In genomic region chr16:11078812-11079459, GRCh38 we compare ENCODE assay signal across 9 cellular contexts.
DNase-seq lines count a peak whose midpoint lies in the region; ATAC-seq, FAIRE-seq and TF ChIP-seq lines count a peak whose summit lies in the region.
"Had no signal": no experiment of that assay in that cellular context is flagged by ENCODE, and none has a peak within 500 bp of the region (broad histone marks: within the 10 kb centered on the region; RNA-seq: fewer than 3 reads in every experiment).

No MANE protein-coding gene starts in this region.

- no peak for TF ChIP-seq EP300 in ovary (IDR thresholded peaks at IDR 0.05)

- H3K27ac ChIP-seq in CD4-positive, CD25-positive, alpha-beta regulatory T cell (ENCODE audit: insufficient read depth, low read length, poor library complexity, severe bottlenecking) = no peak overlapping the region
- H3K27ac ChIP-seq in ovary = peak overlapping the region in 1 of 2 donors; percentile 2
- H3K27ac ChIP-seq: WERI-Rb-1 had no signal

- H3K36me3 ChIP-seq in CD4-positive, CD25-positive, alpha-beta regulatory T cell (ENCODE audit: control insufficient read depth, insufficient read depth, low read length) = peaks cover 8% of the 10 kb centered on the region
- H3K36me3 ChIP-seq in ovary = no peaks in the 10 kb centered on the region
- H3K36me3 ChIP-seq: WERI-Rb-1 had no signal

- TF ChIP-seq CTCF in ovary (IDR thresholded peaks at IDR 0.05) = no peak

- peaks cover 40% of the 10 kb centered on the region for H3K4me1 ChIP-seq in CD4-positive, CD25-positive, alpha-beta regulatory T cell (ENCODE audit: control insufficient read depth, insufficient read depth, low read length, poor library complexity, severe bottlenecking)
- peaks cover 21% of the 10 kb centered on the region for H3K4me1 ChIP-seq in ovary (ENCODE audit: insufficient read depth)

- no peak for DNase-seq in CD4-positive, CD25-positive, alpha-beta regulatory T cell
- DNase-seq in RCC 7860 (ENCODE audit: low spot score) (peak; percentile 76), fibroblast of gingiva (ENCODE audit: low read depth) (peak; percentile 66), ovary (peak; percentile 59 to 82 (median 72)), HUDEP-2 (lab: John Stamatoyannopoulos, UW; ENCODE audit: unreplicated experiment in 76 of 76) (no peak)
- DNase-seq: WERI-Rb-1 had no signal

- FAIRE-seq in RCC 7860 (lab: Jason Lieb, UNC) = peak; percentile 89

- no peaks in the 10 kb centered on the region for H3K27me3 Mint-ChIP-seq in CD4-positive, CD25-positive, alpha-beta regulatory T cell

- no peaks in the 10 kb centered on the region for H3K27me3 ChIP-seq in CD4-positive, CD25-positive, alpha-beta regulatory T cell (ENCODE audit: control insufficient read depth, insufficient read depth, low read length)
- H3K27me3 ChIP-seq in ovary = no peaks in the 10 kb centered on the region

- no peak for ATAC-seq in CD4-positive, CD25-positive, alpha-beta regulatory T cell (ENCODE audit: low read depth in 2 of 2)
- no peak for ATAC-seq in HG02610 (IDR thresholded peaks at IDR 0.05; ENCODE audit: unreplicated experiment)
- no peak for ATAC-seq in HG02885 (IDR thresholded peaks at IDR 0.05; ENCODE audit: poor library complexity, unreplicated experiment)
- ATAC-seq in HG02623 (IDR thresholded peaks at IDR 0.05; ENCODE audit: unreplicated experiment) = no peak

- 32 to 58% (median 54%) methylated on average over 5 of the region's 5 CpGs for WGBS in ovary, 3 donors

- no peak for TF ChIP-seq POLR2A in ovary (IDR thresholded peaks at IDR 0.05)

- intact Hi-C loops in ovary (cut with DNase I) = no loop called here

- H3K27ac Mint-ChIP-seq in CD4-positive, CD25-positive, alpha-beta regulatory T cell = peak overlapping the region; percentile 28 to 71 (median 50)

- H3K9me3 Mint-ChIP-seq in CD4-positive, CD25-positive, alpha-beta regulatory T cell = no peaks in the 10 kb centered on the region

- peaks cover 15 to 72% (median 42%) of the 10 kb centered on the region in 4 donors for H3K4me1 Mint-ChIP-seq in CD4-positive, CD25-positive, alpha-beta regulatory T cell

- no peaks in the 10 kb centered on the region for H3K9me3 ChIP-seq in CD4-positive, CD25-positive, alpha-beta regulatory T cell (ENCODE audit: control insufficient read depth in 2 of 2, low read length in 2 of 2)
- no peaks in the 10 kb centered on the region for H3K9me3 ChIP-seq in ovary

- peaks cover 22% of the 10 kb centered on the region for H3K36me3 Mint-ChIP-seq in CD4-positive, CD25-positive, alpha-beta regulatory T cell

- peak overlapping the region in 1 of 4 donors; percentile 24 for H3K4me3 Mint-ChIP-seq in CD4-positive, CD25-positive, alpha-beta regulatory T cell

- no peak overlapping the region for H3K4me3 ChIP-seq in CD4-positive, CD25-positive, alpha-beta regulatory T cell (ENCODE audit: low read depth, low read length)
- H3K4me3 ChIP-seq in ovary = no peak overlapping the region

Comparison
In these comparisons a context has a peak if more than half of its experiments do, and no peak if none do; other contexts are left out.
1. DNase-seq: peak in RCC 7860 (single experiment), fibroblast of gingiva (single experiment) and ovary (5 of 5); none in CD4-positive, CD25-positive, alpha-beta regulatory T cell (0 of 3) and HUDEP-2 (0 of 76).